8 cellular contexts compared by ENCODE assay signal in genomic region chr14:104826858-104827172, GRCh38. TPM values are rescaled to one million over a fixed set of nuclear protein-coding genes. Genes with fewer than 3 reads are reported as not detected.
DNase-seq lines count a peak whose midpoint lies in the region; ATAC-seq and TF ChIP-seq lines count a peak whose summit lies in the region.

No MANE protein-coding gene starts in this region.

- H3K4me3 ChIP-seq in WERI-Rb-1 (ENCODE audit: low read depth, low read length) (peak overlapping the region; percentile 47), fibroblast of villous mesenchyme (ENCODE audit: low read depth, low read length) (peak overlapping the region; percentile 61)

- H3K9me3 ChIP-seq in WERI-Rb-1 (ENCODE audit: severe bottlenecking) = no peaks in the 10 kb centered on the region

- H3K27me3 ChIP-seq in WERI-Rb-1 (ENCODE audit: insufficient read depth, low read depth, severe bottlenecking) = no peaks in the 10 kb centered on the region

- no peak overlapping the region for H3K27ac ChIP-seq in WERI-Rb-1

- in situ Hi-C loops in GM13976 (cut with MboI; ENCODE audit: low sequenced_read_pairs, unreplicated experiment) = loop anchor here (5.0 kb wide), 1 partner anchor 55 kb away; no protein-coding TSS in a partner anchor

- H3K36me3 ChIP-seq in WERI-Rb-1 = no peaks in the 10 kb centered on the region

- no peak for TF ChIP-seq POLR2A in GM18505 (IDR thresholded peaks at IDR 0.05; ENCODE audit: borderline replicate concordance, extremely low read depth, insufficient read depth, insufficient read length)

- TF ChIP-seq CTCF in GM13976 (IDR thresholded peaks at IDR 0.05; ENCODE audit: borderline replicate concordance, control extremely low read depth, extremely low read depth, insufficient read depth, missing control alignments) (no peak), WERI-Rb-1 (IDR thresholded peaks at IDR 0.05; ENCODE audit: low read depth, low read length) (no peak), fibroblast of villous mesenchyme (IDR thresholded peaks at IDR 0.05; ENCODE audit: insufficient read depth, low read depth, low read length) (no peak)

- DNase-seq in GM13976 (ENCODE audit: low spot score) (peak; percentile 39), WERI-Rb-1 (no peak), fibroblast of villous mesenchyme (ENCODE audit: low read depth) (no peak), retina (peak; percentile 62), T-helper 9 cell (no peak), AG20443 (ENCODE audit: low spot score) (no peak)

- ATAC-seq in GM18505 (IDR thresholded peaks at IDR 0.05; ENCODE audit: unreplicated experiment) (no peak), GM21723 (IDR thresholded peaks at IDR 0.05; ENCODE audit: unreplicated experiment) (no peak)

RNA-seq across cellular contexts. Expression of gene ZBTB42, which starts 25.9 kb away (rescaled TPM):
- 3.5 and 4.3 TPM in 2 replicates for total RNA-seq in fibroblast of villous mesenchyme

RNA-seq across cellular contexts. Expression of gene AKT1, which starts 31.3 kb away (rescaled TPM):
- total RNA-seq in fibroblast of villous mesenchyme = 233 and 261 TPM in 2 replicates

RNA-seq across cellular contexts. Expression of gene CEP170B, which starts 38.3 kb away (rescaled TPM):
- total RNA-seq in fibroblast of villous mesenchyme = 19.4 and 22.5 TPM in 2 replicates

Comparison
In these comparisons a context has a peak if more than half of its experiments do, and no peak if none do; other contexts are left out.
1. DNase-seq: peak in GM13976 (single experiment) and retina (single experiment); none in WERI-Rb-1 (single experiment), fibroblast of villous mesenchyme (single experiment), T-helper 9 cell (single experiment) and AG20443 (single experiment).